Comparison of ENCODE assay signal across 21 cellular contexts in the genomic region with DNA sequence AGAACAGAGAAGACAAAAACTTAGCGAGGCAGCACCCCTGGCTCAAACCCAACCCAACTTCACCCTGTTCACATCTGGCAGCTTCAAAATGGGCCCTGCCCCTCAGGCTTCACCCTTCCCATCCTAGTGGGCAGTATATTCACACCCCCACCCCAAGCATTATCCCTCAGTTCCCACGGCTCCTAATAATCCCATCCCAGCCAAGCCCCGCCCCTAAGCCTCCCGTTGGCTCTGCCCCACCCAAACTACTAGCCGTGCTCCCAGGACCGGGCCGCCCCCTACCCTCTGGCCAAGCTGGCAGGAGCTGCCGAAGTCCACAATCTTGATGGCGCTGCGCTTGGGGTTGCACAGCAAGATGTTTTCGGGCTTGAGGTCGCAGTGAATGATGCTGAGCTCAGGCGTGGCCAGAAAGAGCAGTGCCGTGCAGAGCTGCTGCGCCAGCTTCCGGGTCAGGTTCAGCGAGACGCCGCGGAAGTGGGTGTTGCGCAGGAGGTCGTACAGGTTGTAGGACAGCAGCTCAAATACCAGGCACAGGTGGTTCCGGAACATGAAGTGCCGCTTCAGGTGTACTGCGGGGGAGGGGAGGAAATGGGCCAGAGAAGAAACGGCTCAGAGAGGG. TPM values are rescaled to one million over a fixed set of nuclear protein-coding genes. Genes with fewer than 3 reads are reported as not detected.
DNase-seq lines count a peak whose midpoint lies in the region; ATAC-seq and TF ChIP-seq lines count a peak whose summit lies in the region.
"Had no signal": no experiment of that assay in that cellular context is flagged by ENCODE, and none has a peak within 500 bp of the region (broad histone marks: within the 10 kb centered on the region; RNA-seq: fewer than 3 reads in every experiment).

No MANE protein-coding gene starts in this region.

- peak overlapping the region in 1 of 4 donors; percentile 46 for H3K27ac ChIP-seq in Peyer's patch
- peak overlapping the region in 7 of 8 donors; percentile 13 to 81 (median 38) for H3K27ac ChIP-seq in spleen
- H3K27ac ChIP-seq in right lobe of liver = no peak overlapping the region
- H3K27ac ChIP-seq: A549, upper lobe of left lung had no signal

- H3K4me1 ChIP-seq in Peyer's patch (peaks cover 0 to 32% (median 7%) of the 10 kb centered on the region in 4 donors), spleen (peaks cover 14 to 84% (median 33%) of the 10 kb centered on the region in 6 donors), right lobe of liver (peaks cover 0 to 16% (median 6%) of the 10 kb centered on the region in 4 donors)

- peaks cover 25% of the 10 kb centered on the region for H3K36me3 Mint-ChIP-seq in activated CD8-positive, alpha-beta memory T cell treated with anti-CD3 and anti-CD28 coated beads, Interleukin-2, amount 10 ng/mL, durations not matched to agents 7 days and 5 days
- H3K36me3 Mint-ChIP-seq in chondrocyte (ENCODE audit: low read depth) = peaks cover 17% of the 10 kb centered on the region

- no peak for ATAC-seq in activated CD8-positive, alpha-beta memory T cell treated with anti-CD3 and anti-CD28 coated beads, Interleukin-2, amount 10 ng/mL, durations not matched to agents 7 days and 5 days
- no peak for ATAC-seq in right lobe of liver
- ATAC-seq: A549; naive thymus-derived CD4-positive, alpha-beta T cell had no signal

- peak overlapping the region; percentile 37 for H3K4me3 Mint-ChIP-seq in activated CD8-positive, alpha-beta memory T cell treated with anti-CD3 and anti-CD28 coated beads, Interleukin-2, amount 10 ng/mL, durations not matched to agents 7 days and 5 days
- H3K4me3 Mint-ChIP-seq in chondrocyte (ENCODE audit: unreplicated experiment) = no peak overlapping the region
- H3K4me3 Mint-ChIP-seq: T-helper 1 cell treated with Interleukin-12 subunit alpha and Interleukin-12 subunit beta and Interleukin-4 antibody, amounts not matched to agents 30 μg/mL and 1 μg/mL, for 36 hours had no signal

- intact Hi-C loops in spleen (cut with DNase I; ENCODE audit: low total_unique reads) (no loop called here), right lobe of liver (cut with DNase I) (no loop called here)

- H3K4me1 Mint-ChIP-seq in activated CD8-positive, alpha-beta memory T cell treated with anti-CD3 and anti-CD28 coated beads, Interleukin-2, amount 10 ng/mL, durations not matched to agents 7 days and 5 days = peaks cover 26% of the 10 kb centered on the region
- H3K4me1 Mint-ChIP-seq in chondrocyte (ENCODE audit: low read depth) = peaks cover 14% of the 10 kb centered on the region

- H3K4me3 ChIP-seq in Peyer's patch = no peak overlapping the region
- peak overlapping the region in 1 of 8 donors; percentile 57 for H3K4me3 ChIP-seq in spleen
- H3K4me3 ChIP-seq in right lobe of liver = no peak overlapping the region
- H3K4me3 ChIP-seq: A549 had no signal

- no peak for DNase-seq in activated CD8-positive, alpha-beta memory T cell treated with anti-CD3 and anti-CD28 coated beads, Interleukin-2, amount 10 ng/mL, durations not matched to agents 7 days and 5 days
- no peak for DNase-seq in activated CD8-positive, alpha-beta memory T cell treated with anti-CD3 and anti-CD28 coated beads for 24 hours
- DNase-seq in Peyer's patch = peak in 2 of 3 donors; percentile 41 to 74
- DNase-seq in chondrocyte (ENCODE audit: low spot score) = peak; percentile 86
- peak; percentile 84 for DNase-seq in spleen
- no peak for DNase-seq in right lobe of liver
- DNase-seq in amygdala (lab: John Stamatoyannopoulos, UW) = no peak
- no peak for DNase-seq in NCI-H446 (lab: John Stamatoyannopoulos, UW)
- DNase-seq: activated CD4-positive, alpha-beta T cell treated with anti-CD3 and anti-CD28 coated beads for 4 hours; Calu3; Karpas-422; naive thymus-derived CD4-positive, alpha-beta T cell; NCI-H1436; NCI-H510A treated with DMSO at 0.1 percent for 48 hours; stimulated activated CD4-positive, alpha-beta T cell treated with anti-CD3 and anti-CD28 coated beads, Interleukin-2, amount 100 ng/mL, for 24 hours had no signal

- TF ChIP-seq CTCF in Peyer's patch (IDR thresholded peaks at IDR 0.05) (no peak), chondrocyte (IDR thresholded peaks at IDR 0.05) (no peak), spleen (IDR thresholded peaks at IDR 0.05 in 8 of 11, conservative IDR thresholded peaks at IDR 0.05 in 3 of 11) (no peak), right lobe of liver (IDR thresholded peaks at IDR 0.05) (no peak)

- H3K27ac Mint-ChIP-seq in activated CD8-positive, alpha-beta memory T cell treated with anti-CD3 and anti-CD28 coated beads, Interleukin-2, amount 10 ng/mL, durations not matched to agents 7 days and 5 days = peak overlapping the region; percentile 80
- H3K27ac Mint-ChIP-seq in chondrocyte (ENCODE audit: unreplicated experiment) = no peak overlapping the region

- H3K9me3 ChIP-seq in Peyer's patch (no peaks in the 10 kb centered on the region), spleen (no peaks in the 10 kb centered on the region), right lobe of liver (no peaks in the 10 kb centered on the region)
- H3K9me3 ChIP-seq: A549, upper lobe of left lung had no signal

- peaks cover 0 to 68% (median 0%) of the 10 kb centered on the region in 3 donors for H3K36me3 ChIP-seq in Peyer's patch
- H3K36me3 ChIP-seq in spleen = peaks cover 0 to 70% (median 52%) of the 10 kb centered on the region in 6 donors
- peaks cover 0 to 23% (median 4%) of the 10 kb centered on the region in 4 donors for H3K36me3 ChIP-seq in right lobe of liver

- CTCF ChIA-PET in activated CD8-positive, alpha-beta memory T cell treated with anti-CD3 and anti-CD28 coated beads, Interleukin-2, amount 10 ng/mL, durations not matched to agents 7 days and 5 days (lab: Charles Lee) = interaction anchor here (1.2 to 2.4 kb wide), 2 partner anchors 16 to 36 kb away, joined by 4 to 12 read pairs; no protein-coding TSS in a partner anchor

- TF ChIP-seq POLR2A in Peyer's patch (IDR thresholded peaks at IDR 0.05) = no peak
- TF ChIP-seq POLR2A in spleen (IDR thresholded peaks at IDR 0.05) = no peak
- TF ChIP-seq POLR2A in right lobe of liver (IDR thresholded peaks at IDR 0.05) = no peak

- no peaks in the 10 kb centered on the region for H3K9me3 Mint-ChIP-seq in activated CD8-positive, alpha-beta memory T cell treated with anti-CD3 and anti-CD28 coated beads, Interleukin-2, amount 10 ng/mL, durations not matched to agents 7 days and 5 days (ENCODE audit: low read depth)
- no peaks in the 10 kb centered on the region for H3K9me3 Mint-ChIP-seq in chondrocyte (ENCODE audit: low read depth)
- H3K9me3 Mint-ChIP-seq: T-helper 1 cell treated with Interleukin-12 subunit alpha and Interleukin-12 subunit beta and Interleukin-4 antibody, amounts not matched to agents 30 μg/mL and 1 μg/mL, for 36 hours had no signal

- 84 to 92% (median 87%) methylated on average over 26 of the region's 26 CpGs for WGBS in spleen, 5 donors
- 85% methylated on average over 9 of the region's 26 CpGs for WGBS in right lobe of liver (ENCODE audit: insufficient coverage, low coverage, low lambda C conversion rate, missing lambda C conversion rate)

- no peaks in the 10 kb centered on the region for H3K27me3 Mint-ChIP-seq in activated CD8-positive, alpha-beta memory T cell treated with anti-CD3 and anti-CD28 coated beads, Interleukin-2, amount 10 ng/mL, durations not matched to agents 7 days and 5 days
- H3K27me3 Mint-ChIP-seq in chondrocyte (ENCODE audit: low read depth) = no peaks in the 10 kb centered on the region
- H3K27me3 Mint-ChIP-seq: naive thymus-derived CD4-positive, alpha-beta T cell had no signal

- H3K27me3 ChIP-seq in Peyer's patch (no peaks in the 10 kb centered on the region), spleen (replicated peaks in 1 of 7) (no peaks in the 10 kb centered on the region), right lobe of liver (no peaks in the 10 kb centered on the region)
- H3K27me3 ChIP-seq: upper lobe of left lung had no signal

RNA-seq across cellular contexts. Expression of gene DYRK1B, which starts 5.8 kb away (rescaled TPM):
- total RNA-seq in activated CD8-positive, alpha-beta memory T cell treated with anti-CD3 and anti-CD28 coated beads, Interleukin-2, amount 10 ng/mL, durations not matched to agents 7 days and 5 days = 1 to 10 TPM; 7.5 to 7.7 TPM
- total RNA-seq in Peyer's patch (10 to 100 TPM in 3 of 4 donors, 1 to 10 TPM in 1; 8.3 to 38.7 (median 17.3) TPM), chondrocyte (15.0 to 20.0 TPM (median 19.6 TPM) in 3 replicates), spleen (10 to 100 TPM; 15.1 to 32.7 (median 18.8) TPM), right lobe of liver (1 to 10 TPM; 2.5 to 6.3 (median 4.4) TPM)
- 10 to 100 TPM; 11.2 to 19.8 (median 13.6) TPM for polyA plus RNA-seq in spleen

RNA-seq across cellular contexts. Expression of gene FBL, which starts 18.1 kb away (rescaled TPM):
- 100 to 1,000 TPM; 374 to 453 TPM for total RNA-seq in activated CD8-positive, alpha-beta memory T cell treated with anti-CD3 and anti-CD28 coated beads, Interleukin-2, amount 10 ng/mL, durations not matched to agents 7 days and 5 days
- total RNA-seq in Peyer's patch (100 to 1,000 TPM in 3 of 4 donors, 10 to 100 TPM in 1; 42.4 to 206 (median 103) TPM), chondrocyte (95.0 to 119 TPM (median 104 TPM) in 3 replicates), spleen (100 to 1,000 TPM; 126 to 212 (median 174) TPM), right lobe of liver (10 to 100 TPM; 46.1 to 76.2 (median 51.4) TPM)
- 100 to 1,000 TPM; 298 to 403 (median 348) TPM for polyA plus RNA-seq in spleen

RNA-seq across cellular contexts. Expression of gene LEUTX, which starts 49.5 kb away (rescaled TPM):
- not detected for total RNA-seq in activated CD8-positive, alpha-beta memory T cell treated with anti-CD3 and anti-CD28 coated beads, Interleukin-2, amount 10 ng/mL, durations not matched to agents 7 days and 5 days
- total RNA-seq in Peyer's patch = not detected
- not detected in 3 replicates for total RNA-seq in chondrocyte
- not detected for total RNA-seq in spleen
- polyA plus RNA-seq in spleen = not detected
- not detected for total RNA-seq in right lobe of liver
- total RNA-seq: Calu3; H4; lower leg skin; naive thymus-derived CD4-positive, alpha-beta T cell; RPMI7951; upper lobe of left lung had no signal
- polyA plus RNA-seq: A549; naive thymus-derived CD4-positive, alpha-beta T cell had no signal

Comparison
In these comparisons a context has a peak if more than half of its experiments do, and no peak if none do; other contexts are left out.
1. DNase-seq: peak in Peyer's patch (2 of 3), chondrocyte (single experiment) and spleen (single experiment); none in activated CD8-positive, alpha-beta memory T cell treated with anti-CD3 and anti-CD28 coated beads, Interleukin-2, amount 10 ng/mL, durations not matched to agents 7 days and 5 days (single experiment), activated CD8-positive, alpha-beta memory T cell treated with anti-CD3 and anti-CD28 coated beads for 24 hours (single experiment), right lobe of liver (0 of 3), amygdala (0 of 56) and NCI-H446 (0 of 2).
2. H3K27ac ChIP-seq: peak in spleen (7 of 8); none in right lobe of liver (0 of 3).